25 cellular contexts compared by ENCODE assay signal in the genomic region with DNA sequence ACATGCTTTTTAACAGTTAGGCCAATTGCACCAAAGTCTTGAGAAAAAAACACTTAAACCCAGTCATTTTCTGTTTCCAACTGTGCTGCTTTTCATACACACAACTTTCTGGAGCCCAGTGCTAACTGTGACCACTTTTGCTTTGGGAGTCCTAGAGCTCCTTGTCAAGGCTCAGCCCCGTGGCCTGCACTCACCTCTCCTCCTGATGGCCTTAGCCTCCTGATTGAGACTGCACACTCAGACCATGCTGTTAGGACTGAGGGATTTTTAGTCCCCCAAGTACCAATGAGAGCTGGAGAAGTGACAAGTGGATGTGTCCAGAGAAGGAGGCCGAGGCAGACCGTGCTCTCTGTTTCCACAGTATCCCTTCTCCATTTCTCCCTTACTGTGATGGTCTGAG. TPM values are rescaled to one million over a fixed set of nuclear protein-coding genes. Genes with fewer than 3 reads are reported as not detected.
DNase-seq lines count a peak whose midpoint lies in the region; ATAC-seq, FAIRE-seq and TF ChIP-seq lines count a peak whose summit lies in the region.
"Had no signal": no experiment of that assay in that cellular context is flagged by ENCODE, and none has a peak within 500 bp of the region (broad histone marks: within the 10 kb centered on the region; RNA-seq: fewer than 3 reads in every experiment).

No MANE protein-coding gene starts in this region.

- H3K4me3 ChIP-seq in A549: no peak overlapping the region
- H3K4me3 ChIP-seq in brain microvascular endothelial cell (ENCODE audit: low read depth, low read length): no peak overlapping the region
- H3K4me3 ChIP-seq: esophagus squamous epithelium, right lobe of liver, vagina had no signal

- TF ChIP-seq CTCF in A549 (IDR thresholded peaks at IDR 0.05) (no peak), brain microvascular endothelial cell (IDR thresholded peaks at IDR 0.05; ENCODE audit: low read depth, low read length, missing control alignments) (no peak), GM20000 (IDR thresholded peaks at IDR 0.05; ENCODE audit: extremely low read depth, missing control alignments) (no peak)

- 84% methylated on average over 3 of the region's 3 CpGs for WGBS in A549 (ENCODE audit: missing lambda C conversion rate)

- in situ Hi-C loops in brain microvascular endothelial cell (cut with HindIII; ENCODE audit: low pct_ligation_motif_present, low sequenced_read_pairs): no loop called here

- no peaks in the 10 kb centered on the region for H3K27me3 ChIP-seq in brain microvascular endothelial cell (replicated peaks)
- H3K27me3 ChIP-seq: esophagus squamous epithelium, right lobe of liver, vagina had no signal

- FAIRE-seq in A549 (lab: Jason Lieb, UNC): no peak

- peak; percentile 32 to 36; a peak in 4 of 6 replicates for ATAC-seq in A549
- ATAC-seq in GM19395 (IDR thresholded peaks at IDR 0.05; ENCODE audit: unreplicated experiment): peak; percentile 33
- ATAC-seq in HG03432 (IDR thresholded peaks at IDR 0.05; ENCODE audit: unreplicated experiment): peak; percentile 15
- no peak for ATAC-seq in GM21786 (IDR thresholded peaks at IDR 0.05; ENCODE audit: unreplicated experiment)
- ATAC-seq: activated T-cell treated with anti-CD3 and anti-CD28 coated beads, Interleukin-2, amount 50 U/mL, for 72 hours had no signal

- TF ChIP-seq POLR2A in A549 (IDR thresholded peaks at IDR 0.05; ENCODE audit: low read length): no peak

- H3K9me3 ChIP-seq in A549: no peaks in the 10 kb centered on the region
- H3K9me3 ChIP-seq: esophagus squamous epithelium, right lobe of liver, vagina had no signal

- peak overlapping the region; percentile 63 for H3K4me2 ChIP-seq in A549

- CTCF ChIA-PET in A549 (lab: Yijun Ruan, JAX): interaction anchor here (0.8 to 2.7 kb wide), 3 partner anchors 29 to 58 kb away, joined by 3 to 13 read pairs (median 3); no protein-coding TSS in a partner anchor

- DNase-seq in A549 (ENCODE audit: low read depth in 1 of 2, low spot score in 1 of 2) (no peak), brain microvascular endothelial cell (no peak), GM20000 (ENCODE audit: low spot score) (no peak), SW 1271 (lab: John Stamatoyannopoulos, UW) (no peak), DMS53 (lab: John Stamatoyannopoulos, UW) (no peak)
- DNase-seq: 8988T; activated CD4-positive, CD25-positive, alpha-beta regulatory T cell; activated T-cell treated with anti-CD3 and anti-CD28 coated beads, Interleukin-2, amount 50 U/mL, for 72 hours; aorta; C1 segment of cervical spinal cord; DMS 273 treated with DMSO at 0.1 percent for 48 hours; effector CD4-positive, alpha-beta T cell; esophagus squamous epithelium; GF-D8; glutamatergic neuron; midbrain; NCI-H2107; NCI-H510A treated with DMSO at 0.1 percent for 48 hours; right lobe of liver; stimulated activated CD4-positive, alpha-beta T cell treated with anti-CD3 and anti-CD28 coated beads, Interleukin-15, amount 100 ng/mL, for 24 hours had no signal

- peaks cover 32% of the 10 kb centered on the region for H3K4me1 ChIP-seq in A549
- H3K4me1 ChIP-seq: parathyroid adenoma, right lobe of liver, vagina had no signal

- peak overlapping the region; percentile 61 to 77 for H3K27ac ChIP-seq in A549
- peak overlapping the region; percentile 51 for H3K27ac ChIP-seq in brain microvascular endothelial cell
- H3K27ac ChIP-seq: parathyroid adenoma, right lobe of liver, vagina had no signal

- POLR2A ChIA-PET in A549 (lab: Yijun Ruan, JAX): no interaction called here

- no peak for TF ChIP-seq EP300 in A549 (IDR thresholded peaks at IDR 0.05)

- peaks cover 26% of the 10 kb centered on the region for H3K36me3 ChIP-seq in brain microvascular endothelial cell (replicated peaks)
- H3K36me3 ChIP-seq: right lobe of liver, vagina had no signal

- TF ChIP-seq RAD21 in A549 (conservative IDR thresholded peaks at IDR 0.05 in 1 of 2, IDR thresholded peaks at IDR 0.05 in 1 of 2): no peak

TF ChIP-seq in A549, 52 proteins besides CTCF, POLR2A, EP300 and RAD21:
- no peak for TF ChIP-seq CHD4 (IDR thresholded peaks at IDR 0.05; ENCODE audit: borderline replicate concordance)
- TF ChIP-seq, protein P1, sequence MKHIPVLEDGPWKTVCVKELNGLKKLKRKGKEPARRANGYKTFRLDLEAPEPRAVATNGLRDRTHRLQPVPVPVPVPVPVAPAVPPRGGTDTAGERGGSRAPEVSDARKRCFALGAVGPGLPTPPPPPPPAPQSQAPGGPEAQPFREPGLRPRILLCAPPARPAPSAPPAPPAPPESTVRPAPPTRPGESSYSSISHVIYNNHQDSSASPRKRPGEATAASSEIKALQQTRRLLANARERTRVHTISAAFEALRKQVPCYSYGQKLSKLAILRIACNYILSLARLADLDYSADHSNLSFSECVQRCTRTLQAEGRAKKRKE (CRISPR knock-in tag; IDR thresholded peaks at IDR 0.05; ENCODE audit: low read depth): no peak
- TF ChIP-seq SMC3 (IDR thresholded peaks at IDR 0.05): no peak
- TF ChIP-seq, protein P2, sequence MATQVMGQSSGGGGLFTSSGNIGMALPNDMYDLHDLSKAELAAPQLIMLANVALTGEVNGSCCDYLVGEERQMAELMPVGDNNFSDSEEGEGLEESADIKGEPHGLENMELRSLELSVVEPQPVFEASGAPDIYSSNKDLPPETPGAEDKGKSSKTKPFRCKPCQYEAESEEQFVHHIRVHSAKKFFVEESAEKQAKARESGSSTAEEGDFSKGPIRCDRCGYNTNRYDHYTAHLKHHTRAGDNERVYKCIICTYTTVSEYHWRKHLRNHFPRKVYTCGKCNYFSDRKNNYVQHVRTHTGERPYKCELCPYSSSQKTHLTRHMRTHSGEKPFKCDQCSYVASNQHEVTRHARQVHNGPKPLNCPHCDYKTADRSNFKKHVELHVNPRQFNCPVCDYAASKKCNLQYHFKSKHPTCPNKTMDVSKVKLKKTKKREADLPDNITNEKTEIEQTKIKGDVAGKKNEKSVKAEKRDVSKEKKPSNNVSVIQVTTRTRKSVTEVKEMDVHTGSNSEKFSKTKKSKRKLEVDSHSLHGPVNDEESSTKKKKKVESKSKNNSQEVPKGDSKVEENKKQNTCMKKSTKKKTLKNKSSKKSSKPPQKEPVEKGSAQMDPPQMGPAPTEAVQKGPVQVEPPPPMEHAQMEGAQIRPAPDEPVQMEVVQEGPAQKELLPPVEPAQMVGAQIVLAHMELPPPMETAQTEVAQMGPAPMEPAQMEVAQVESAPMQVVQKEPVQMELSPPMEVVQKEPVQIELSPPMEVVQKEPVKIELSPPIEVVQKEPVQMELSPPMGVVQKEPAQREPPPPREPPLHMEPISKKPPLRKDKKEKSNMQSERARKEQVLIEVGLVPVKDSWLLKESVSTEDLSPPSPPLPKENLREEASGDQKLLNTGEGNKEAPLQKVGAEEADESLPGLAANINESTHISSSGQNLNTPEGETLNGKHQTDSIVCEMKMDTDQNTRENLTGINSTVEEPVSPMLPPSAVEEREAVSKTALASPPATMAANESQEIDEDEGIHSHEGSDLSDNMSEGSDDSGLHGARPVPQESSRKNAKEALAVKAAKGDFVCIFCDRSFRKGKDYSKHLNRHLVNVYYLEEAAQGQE (IDR thresholded peaks at IDR 0.05): no peak

RNA-seq across cellular contexts. Expression of a gene that starts 15.2 kb away (rescaled TPM):
- polyA plus RNA-seq in A549 (2011; rRNA removed) (33.4 and 38.4 TPM in 2 replicates), A549 (2017; fragmentation: RNase III; extraction: RNeasy Plus Mini Kit Qiagen cat#74134 plus additional on column Dnase treatment) (8.5 to 16.6 TPM (median 10.9 TPM) in 3 replicates)
- polyA plus RNA-seq in A549 (2012; cell fraction: cytosol; rRNA removed): 2.5 and 3.5 TPM in 2 replicates
- polyA plus RNA-seq in A549 (2012; cell fraction: nucleus; rRNA removed): 5.2 and 5.5 TPM in 2 replicates
- 2.9 and 3.5 TPM in 2 replicates for polyA minus RNA-seq in A549 (2011; rRNA and poly(A)+ RNA removed)

RNA-seq across cellular contexts. Expression of a gene that starts 54.4 kb away (rescaled TPM):
- polyA plus RNA-seq in A549 (2011; rRNA removed): 41.9 and 53.2 TPM in 2 replicates
- polyA plus RNA-seq in A549 (2012; cell fraction: cytosol; rRNA removed): 17.0 and 20.8 TPM in 2 replicates
- polyA plus RNA-seq in A549 (2012; cell fraction: nucleus; rRNA removed): 12.3 and 18.8 TPM in 2 replicates
- polyA plus RNA-seq in A549 (2017; fragmentation: RNase III; extraction: RNeasy Plus Mini Kit Qiagen cat#74134 plus additional on column Dnase treatment): 39.5 to 41.5 TPM (median 39.7 TPM) in 3 replicates
- 20.3 and 25.4 TPM in 2 replicates for polyA minus RNA-seq in A549 (2011; rRNA and poly(A)+ RNA removed)
